In genomic region chr1:14516974-14517812, GRCh38 we compare ENCODE assay signal across 10 cellular contexts.
DNase-seq lines count a peak whose midpoint lies in the region; ATAC-seq, FAIRE-seq and TF ChIP-seq lines count a peak whose summit lies in the region.
"Had no signal": no experiment of that assay in that cellular context is flagged by ENCODE, and none has a peak within 500 bp of the region (broad histone marks: within the 10 kb centered on the region; RNA-seq: fewer than 3 reads in every experiment).

No MANE protein-coding gene starts in this region.

- H3K27ac ChIP-seq in sigmoid colon = peak overlapping the region; percentile 49 to 79 (median 55)
- H3K27ac ChIP-seq: SK-N-MC had no signal

- intact Hi-C loops in sigmoid colon (cut with DNase I) = no loop called here

- 73 to 84% methylated on average over 6 of the region's 6 CpGs for WGBS in sigmoid colon, 2 donors

- H3K4me3 ChIP-seq in sigmoid colon = no peak overlapping the region
- H3K4me3 ChIP-seq: HAP-1, SK-N-MC had no signal

- no peaks in the 10 kb centered on the region for H3K27me3 ChIP-seq in sigmoid colon

- no peak for TF ChIP-seq EP300 in sigmoid colon (IDR thresholded peaks at IDR 0.05)

- peaks cover 0 to 35% (median 18%) of the 10 kb centered on the region in 4 donors for H3K4me1 ChIP-seq in sigmoid colon

- ATAC-seq in GM18867 (IDR thresholded peaks at IDR 0.05; ENCODE audit: unreplicated experiment) (no peak), GM18873 (IDR thresholded peaks at IDR 0.05; ENCODE audit: low FRiP score, unreplicated experiment) (no peak)

- TF ChIP-seq POLR2A in GM12891 (IDR thresholded peaks at IDR 0.05; ENCODE audit: low read depth, low read length) (no peak; the same call in 1 of the 2 replicates), sigmoid colon (IDR thresholded peaks at IDR 0.05) (no peak)

- H3K36me3 ChIP-seq in sigmoid colon = no peaks in the 10 kb centered on the region
- H3K36me3 ChIP-seq: HAP-1 had no signal

- H3K9me3 ChIP-seq in sigmoid colon = no peaks in the 10 kb centered on the region
- H3K9me3 ChIP-seq: HAP-1 had no signal

- TF ChIP-seq CTCF in sigmoid colon (IDR thresholded peaks at IDR 0.05) = no peak

- no peak for DNase-seq in GM12891 (ENCODE audit: insufficient read length, low spot score)
- peak; percentile 39 for DNase-seq in NCI-H748 treated with DMSO at 0.1 percent for 48 hours (lab: John Stamatoyannopoulos, UW)
- peak; percentile 86 for DNase-seq in fibroblast of peridontal ligament (ENCODE audit: extremely low read depth)
- peak; percentile 73 for DNase-seq in sigmoid colon
- no peak for DNase-seq in hypothalamus (lab: John Stamatoyannopoulos, UW)
- no peak for DNase-seq in SIG-M5 (lab: John Stamatoyannopoulos, UW)

- peak; percentile 9 for FAIRE-seq in GM12891 (lab: Jason Lieb, UNC)

TF ChIP-seq in GM12891, 5 proteins besides CTCF, POLR2A, EP300 and RAD21:
- TF ChIP-seq TAF1 (IDR thresholded peaks at IDR 0.05; ENCODE audit: low read depth, low read length) (no peak), POLR2AphosphoS5 (IDR thresholded peaks at IDR 0.05; ENCODE audit: low read depth, low read length) (0 out of 2 replicates have a peak, but pooled peaks have one; percentile 35)

Comparison
In these comparisons a context has a peak if more than half of its experiments do, and no peak if none do; other contexts are left out.
1. DNase-seq: peak in NCI-H748 treated with DMSO at 0.1 percent for 48 hours (single experiment), fibroblast of peridontal ligament (single experiment) and sigmoid colon (single experiment); none in GM12891 (single experiment), hypothalamus (0 of 51) and SIG-M5 (single experiment).